Comparison of ENCODE assay signal across 23 cellular contexts in genomic region chr15:35440265-35440664, GRCh38.
"Had no signal": no experiment of that assay in that cellular context is flagged by ENCODE, and none has a peak within 500 bp of the region (broad histone marks: within the 10 kb centered on the region; RNA-seq: fewer than 3 reads in every experiment).

No MANE protein-coding gene starts in this region.

- H3K27me3 Mint-ChIP-seq: naive B cell had no signal

- H3K27ac ChIP-seq: cardiac muscle cell, dorsolateral prefrontal cortex, gastrocnemius medialis, left lung, neural progenitor cell, prostate gland, skin epidermis had no signal

- H3K9ac ChIP-seq: neural progenitor cell had no signal

- H3K4me3 Mint-ChIP-seq: activated T-cell treated with anti-CD3 and anti-CD28 coated beads, Interleukin-2, amount 50 U/mL, for 72 hours; neural progenitor cell had no signal

- FAIRE-seq: colon had no signal

- H3K4me2 ChIP-seq: neural progenitor cell had no signal

- ATAC-seq: activated CD4-positive, CD25-positive, alpha-beta regulatory T cell treated with anti-CD3 and anti-CD28 coated beads, Interleukin-2, amount 50 U/mL, for 24 hours; activated T-cell treated with anti-CD3 and anti-CD28 coated beads, Interleukin-2, amount 50 U/mL, for 72 hours; gastrocnemius medialis; left lung; mucosa of descending colon; right cardiac atrium had no signal

- H2AFZ ChIP-seq: neural progenitor cell had no signal

- H3K9me3 Mint-ChIP-seq: activated T-cell treated with anti-CD3 and anti-CD28 coated beads, Interleukin-2, amount 50 U/mL, for 72 hours had no signal

- H3K9me3 ChIP-seq: gastrocnemius medialis, mucosa of descending colon, prostate gland, thoracic aorta had no signal

- H3K4me1 Mint-ChIP-seq: naive B cell had no signal

- DNase-seq: activated CD4-positive, alpha-beta T cell treated with anti-CD3 and anti-CD28 coated beads, Interleukin-2, amount 50 U/mL, for 1 hour; activated CD8-positive, alpha-beta memory T cell treated with anti-CD3 and anti-CD28 coated beads for 24 hours; activated CD8-positive, alpha-beta memory T cell treated with anti-CD3 and anti-CD28 coated beads, Interleukin-2, amount 50 U/mL, for 48 hours; activated effector memory CD4-positive, alpha-beta T cell treated with anti-CD3 and anti-CD28 coated beads, Interleukin-2, amount 50 U/mL, for 16 hours; activated naive CD4-positive, alpha-beta T cell treated with anti-CD3 and anti-CD28 coated beads, Interleukin-2, amount 50 U/mL, for 16 hours; activated T-cell treated with anti-CD3 and anti-CD28 coated beads, Interleukin-2, amount 50 U/mL, for 72 hours; dorsolateral prefrontal cortex; gastrocnemius medialis; head of caudate nucleus; left lung; mucosa of descending colon; naive B cell; right cardiac atrium; stimulated activated CD4-positive, alpha-beta T cell treated with anti-CD3 and anti-CD28 coated beads, Interleukin-15, amount 100 ng/mL, for 24 hours; stimulated activated CD4-positive, alpha-beta T cell treated with anti-CD3 and anti-CD28 coated beads, Interleukin-2, amount 100 ng/mL, for 48 hours; T1000 had no signal

- H3K4me1 ChIP-seq: gastrocnemius medialis, left lung, neural progenitor cell, prostate gland had no signal

- H3K36me3 ChIP-seq: cardiac muscle cell, left lung, neural progenitor cell, prostate gland, thoracic aorta had no signal

- H3K27ac Mint-ChIP-seq: activated T-cell treated with anti-CD3 and anti-CD28 coated beads, Interleukin-2, amount 50 U/mL, for 72 hours; neural progenitor cell had no signal

- H3K27me3 ChIP-seq: cardiac muscle cell, dorsolateral prefrontal cortex, gastrocnemius medialis, left lung, neural progenitor cell had no signal

- H3K4me3 ChIP-seq: cardiac muscle cell, dorsolateral prefrontal cortex, gastrocnemius medialis, left lung, mucosa of descending colon, neural progenitor cell, prostate gland, skin epidermis, thoracic aorta had no signal
